ENCODE assay signal across 21 cellular contexts in the genomic region with DNA sequence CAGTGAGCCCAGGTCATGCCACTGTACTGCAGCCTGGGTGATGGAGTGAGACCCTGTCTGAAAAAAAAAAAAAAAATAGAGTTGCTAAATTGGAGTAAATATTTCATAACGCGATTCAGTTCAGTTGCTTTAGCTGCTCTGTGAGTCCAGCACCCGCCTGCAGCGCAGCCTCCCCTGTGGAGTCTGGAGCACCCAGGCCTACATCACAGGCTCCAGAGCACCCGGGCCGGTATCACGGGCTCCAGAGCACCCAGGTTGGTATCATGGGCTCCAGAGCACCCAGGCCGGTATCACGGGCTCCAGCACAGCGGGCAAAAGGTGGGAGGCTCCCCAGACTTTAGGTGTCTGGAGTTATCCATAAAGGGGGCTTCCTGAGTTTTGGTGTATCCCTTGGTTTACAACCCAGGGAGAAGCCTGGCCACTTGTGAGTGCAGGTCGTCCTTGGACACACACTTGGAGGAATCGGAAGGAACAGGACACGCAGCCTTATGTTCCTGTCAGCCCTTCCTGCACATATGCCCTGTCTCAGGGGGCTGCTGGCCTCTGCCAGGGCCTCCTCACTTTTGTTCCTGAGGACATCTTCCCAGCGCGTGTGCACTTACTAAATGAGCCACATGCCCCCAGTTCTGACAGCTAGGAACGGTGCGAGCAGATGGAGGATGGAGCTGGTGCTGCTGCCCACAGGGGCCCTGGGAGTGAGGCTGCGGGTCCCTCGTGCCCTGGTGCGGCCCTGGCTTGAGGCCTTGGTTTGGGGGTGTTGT. TPM values are rescaled to one million over a fixed set of nuclear protein-coding genes. Genes with fewer than 3 reads are reported as not detected.
A peak's percentile ranks its signal among the peaks of the same experiment; 100 is the strongest.
DNase-seq lines count a peak whose midpoint lies in the region; ATAC-seq and TF ChIP-seq lines count a peak whose summit lies in the region.
"Had no signal": no experiment of that assay in that cellular context is flagged by ENCODE, and none has a peak within 500 bp of the region (broad histone marks: within the 10 kb centered on the region; RNA-seq: fewer than 3 reads in every experiment).

No MANE protein-coding gene starts in this region.

- intact Hi-C loops in lower lobe of right lung (cut with DNase I): no loop called here

- H3K4me1 Mint-ChIP-seq in activated naive CD8-positive, alpha-beta T cell (ENCODE audit: low read depth): peaks cover 57% of the 10 kb centered on the region
- H3K4me1 Mint-ChIP-seq in activated naive CD8-positive, alpha-beta T cell treated with anti-CD3 and anti-CD28 coated beads for 36 hours: peaks cover 45% of the 10 kb centered on the region
- peaks cover 24% of the 10 kb centered on the region for H3K4me1 Mint-ChIP-seq in T-helper 2 cell treated with Interferon-gamma antibody and Interleukin-4, amounts not matched to agents 5 μg/mL and 100 μg/mL, for 36 hours (ENCODE audit: low read depth)

- peak overlapping the region; percentile 84 for H3K27ac Mint-ChIP-seq in activated naive CD8-positive, alpha-beta T cell
- no peak overlapping the region for H3K27ac Mint-ChIP-seq in activated naive CD8-positive, alpha-beta T cell treated with anti-CD3 and anti-CD28 coated beads for 36 hours
- peak overlapping the region; percentile 55 for H3K27ac Mint-ChIP-seq in T-helper 2 cell treated with Interferon-gamma antibody and Interleukin-4, amounts not matched to agents 5 μg/mL and 100 μg/mL, for 36 hours

- peak overlapping the region; percentile 80 for H3K27ac ChIP-seq in lower lobe of right lung
- H3K27ac ChIP-seq in upper lobe of left lung: peak overlapping the region; percentile 20 to 93 (median 90)
- H3K27ac ChIP-seq: GM23248, vagina had no signal

- peaks cover 4% of the 10 kb centered on the region for H3K36me3 Mint-ChIP-seq in activated naive CD8-positive, alpha-beta T cell
- peaks cover 28% of the 10 kb centered on the region for H3K36me3 Mint-ChIP-seq in activated naive CD8-positive, alpha-beta T cell treated with anti-CD3 and anti-CD28 coated beads for 36 hours
- H3K36me3 Mint-ChIP-seq in T-helper 2 cell treated with Interferon-gamma antibody and Interleukin-4, amounts not matched to agents 5 μg/mL and 100 μg/mL, for 36 hours (ENCODE audit: low read depth): peaks cover 44% of the 10 kb centered on the region

- H3K27me3 Mint-ChIP-seq in activated naive CD8-positive, alpha-beta T cell: no peaks in the 10 kb centered on the region
- no peaks in the 10 kb centered on the region for H3K27me3 Mint-ChIP-seq in activated naive CD8-positive, alpha-beta T cell treated with anti-CD3 and anti-CD28 coated beads for 36 hours
- H3K27me3 Mint-ChIP-seq in T-helper 2 cell treated with Interferon-gamma antibody and Interleukin-4, amounts not matched to agents 5 μg/mL and 100 μg/mL, for 36 hours (ENCODE audit: low read depth): no peaks in the 10 kb centered on the region

- no peak overlapping the region for H3K4me3 ChIP-seq in lower lobe of right lung
- H3K4me3 ChIP-seq in upper lobe of left lung: no peak overlapping the region
- H3K4me3 ChIP-seq: esophagus muscularis mucosa, gastroesophageal sphincter, GM23248, vagina had no signal

- H3K9me3 ChIP-seq in lower lobe of right lung (peaks cover 14% of the 10 kb centered on the region), upper lobe of left lung (peaks cover 0 to 15% (median 6%) of the 10 kb centered on the region in 4 donors)
- H3K9me3 ChIP-seq: Caco-2, vagina had no signal

- no peak for TF ChIP-seq EP300 in upper lobe of left lung (IDR thresholded peaks at IDR 0.05)

- no peak for TF ChIP-seq CTCF in lower lobe of right lung (IDR thresholded peaks at IDR 0.05)
- TF ChIP-seq CTCF in upper lobe of left lung (IDR thresholded peaks at IDR 0.05): no peak

- H3K27me3 ChIP-seq in lower lobe of right lung (ENCODE audit: low read depth) (no peaks in the 10 kb centered on the region), upper lobe of left lung (no peaks in the 10 kb centered on the region)
- H3K27me3 ChIP-seq: esophagus muscularis mucosa, gastroesophageal sphincter, neutrophil, vagina had no signal

- no peak for ATAC-seq in lower lobe of right lung
- ATAC-seq in upper lobe of left lung (ENCODE audit: low FRiP score in 2 of 2): no peak
- no peak for ATAC-seq in GM19324 (IDR thresholded peaks at IDR 0.05; ENCODE audit: low FRiP score, unreplicated experiment)
- ATAC-seq: gastroesophageal sphincter had no signal

- H3K4me1 ChIP-seq in lower lobe of right lung: peaks cover 90% of the 10 kb centered on the region
- peaks cover 57 to 93% (median 82%) of the 10 kb centered on the region in 4 donors for H3K4me1 ChIP-seq in upper lobe of left lung

- H3K36me3 ChIP-seq in lower lobe of right lung (no peaks in the 10 kb centered on the region), upper lobe of left lung (peaks cover 0 to 10% (median 3%) of the 10 kb centered on the region in 4 donors)
- H3K36me3 ChIP-seq: gastroesophageal sphincter, neutrophil, vagina had no signal

- 88 to 89% methylated on average over 15 to 20 of the region's 20 CpGs for WGBS in upper lobe of left lung, 2 donors

- no peaks in the 10 kb centered on the region for H3K9me3 Mint-ChIP-seq in activated naive CD8-positive, alpha-beta T cell (ENCODE audit: low read depth)
- H3K9me3 Mint-ChIP-seq in activated naive CD8-positive, alpha-beta T cell treated with anti-CD3 and anti-CD28 coated beads for 36 hours: peaks cover 7% of the 10 kb centered on the region
- peaks cover 13% of the 10 kb centered on the region for H3K9me3 Mint-ChIP-seq in T-helper 2 cell treated with Interferon-gamma antibody and Interleukin-4, amounts not matched to agents 5 μg/mL and 100 μg/mL, for 36 hours

- H3K4me3 Mint-ChIP-seq in activated naive CD8-positive, alpha-beta T cell: no peak overlapping the region
- H3K4me3 Mint-ChIP-seq in activated naive CD8-positive, alpha-beta T cell treated with anti-CD3 and anti-CD28 coated beads for 36 hours: no peak overlapping the region
- no peak overlapping the region for H3K4me3 Mint-ChIP-seq in T-helper 2 cell treated with Interferon-gamma antibody and Interleukin-4, amounts not matched to agents 5 μg/mL and 100 μg/mL, for 36 hours

- no peak for DNase-seq in activated naive CD8-positive, alpha-beta T cell treated with anti-CD3 and anti-CD28 coated beads for 36 hours
- DNase-seq in T-helper 2 cell treated with Interferon-gamma antibody and Interleukin-4, amounts not matched to agents 5 μg/mL and 100 μg/mL, for 36 hours (ENCODE audit: low spot score): no peak
- no peak for DNase-seq in lower lobe of right lung
- no peak for DNase-seq in upper lobe of left lung
- no peak for DNase-seq in hypothalamus (lab: John Stamatoyannopoulos, UW)
- no peak for DNase-seq in globus pallidus (ENCODE audit: low spot score)
- DNase-seq: Caco-2; central memory CD4-positive, alpha-beta T cell; EL; GM23248; KG1; midbrain; NCI-H2029; NCI-H510A treated with DMSO at 0.1 percent for 48 hours; SW 1271 had no signal

- no peak for TF ChIP-seq POLR2A in upper lobe of left lung (IDR thresholded peaks at IDR 0.05)

RNA-seq across cellular contexts. Expression of gene SKI, which starts 25.1 kb away (rescaled TPM):
- 10 to 100 TPM; 25.4 to 27.3 TPM for total RNA-seq in activated naive CD8-positive, alpha-beta T cell treated with anti-CD3 and anti-CD28 coated beads for 36 hours
- total RNA-seq in lower lobe of right lung (90.0 TPM), upper lobe of left lung (100 to 1,000 TPM in 3 of 6 donors, 10 to 100 TPM in 3; 57.3 to 108 (median 96.9) TPM)

RNA-seq across cellular contexts. Expression of gene FAAP20, which starts 58.6 kb away (rescaled TPM):
- 10 to 100 TPM; 69.3 to 71.4 TPM for total RNA-seq in activated naive CD8-positive, alpha-beta T cell treated with anti-CD3 and anti-CD28 coated beads for 36 hours
- 50.9 TPM for total RNA-seq in lower lobe of right lung
- 10 to 100 TPM; 26.7 to 88.0 (median 66.8) TPM for total RNA-seq in upper lobe of left lung
